In the genomic region with DNA sequence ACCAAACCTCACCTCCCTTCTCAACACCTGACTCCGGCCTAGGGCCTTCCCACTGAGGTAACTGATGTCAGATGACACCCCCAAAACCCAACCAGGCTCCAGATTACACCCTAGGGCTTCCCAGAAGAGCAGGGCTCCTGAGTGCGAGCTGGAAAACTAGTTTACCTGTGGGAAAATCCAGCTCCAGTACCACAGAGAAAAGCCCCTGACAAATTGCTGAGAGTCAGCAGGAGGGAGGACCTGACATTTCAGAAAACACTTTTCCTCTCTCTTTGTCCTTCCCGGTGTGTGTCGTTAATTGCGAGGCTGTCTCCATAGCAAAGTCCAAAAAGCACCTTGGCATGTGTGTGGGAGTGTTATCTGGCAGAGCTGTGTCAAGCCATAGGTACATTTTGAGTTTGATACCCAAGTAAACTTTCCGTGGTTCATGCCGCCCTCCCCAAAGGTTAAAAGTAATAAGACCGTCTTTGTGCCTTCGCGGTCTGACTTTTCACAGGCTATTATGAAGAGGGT, we compare ENCODE assay signal across 1 cellular context.
TF ChIP-seq lines count a peak whose summit lies in the region.

No MANE protein-coding gene starts in this region.

TF ChIP-seq in HepG2, 621 proteins besides CTCF, POLR2A, EP300 and RAD21 (continued from another document and continues in another):
- TF ChIP-seq, protein P1, sequence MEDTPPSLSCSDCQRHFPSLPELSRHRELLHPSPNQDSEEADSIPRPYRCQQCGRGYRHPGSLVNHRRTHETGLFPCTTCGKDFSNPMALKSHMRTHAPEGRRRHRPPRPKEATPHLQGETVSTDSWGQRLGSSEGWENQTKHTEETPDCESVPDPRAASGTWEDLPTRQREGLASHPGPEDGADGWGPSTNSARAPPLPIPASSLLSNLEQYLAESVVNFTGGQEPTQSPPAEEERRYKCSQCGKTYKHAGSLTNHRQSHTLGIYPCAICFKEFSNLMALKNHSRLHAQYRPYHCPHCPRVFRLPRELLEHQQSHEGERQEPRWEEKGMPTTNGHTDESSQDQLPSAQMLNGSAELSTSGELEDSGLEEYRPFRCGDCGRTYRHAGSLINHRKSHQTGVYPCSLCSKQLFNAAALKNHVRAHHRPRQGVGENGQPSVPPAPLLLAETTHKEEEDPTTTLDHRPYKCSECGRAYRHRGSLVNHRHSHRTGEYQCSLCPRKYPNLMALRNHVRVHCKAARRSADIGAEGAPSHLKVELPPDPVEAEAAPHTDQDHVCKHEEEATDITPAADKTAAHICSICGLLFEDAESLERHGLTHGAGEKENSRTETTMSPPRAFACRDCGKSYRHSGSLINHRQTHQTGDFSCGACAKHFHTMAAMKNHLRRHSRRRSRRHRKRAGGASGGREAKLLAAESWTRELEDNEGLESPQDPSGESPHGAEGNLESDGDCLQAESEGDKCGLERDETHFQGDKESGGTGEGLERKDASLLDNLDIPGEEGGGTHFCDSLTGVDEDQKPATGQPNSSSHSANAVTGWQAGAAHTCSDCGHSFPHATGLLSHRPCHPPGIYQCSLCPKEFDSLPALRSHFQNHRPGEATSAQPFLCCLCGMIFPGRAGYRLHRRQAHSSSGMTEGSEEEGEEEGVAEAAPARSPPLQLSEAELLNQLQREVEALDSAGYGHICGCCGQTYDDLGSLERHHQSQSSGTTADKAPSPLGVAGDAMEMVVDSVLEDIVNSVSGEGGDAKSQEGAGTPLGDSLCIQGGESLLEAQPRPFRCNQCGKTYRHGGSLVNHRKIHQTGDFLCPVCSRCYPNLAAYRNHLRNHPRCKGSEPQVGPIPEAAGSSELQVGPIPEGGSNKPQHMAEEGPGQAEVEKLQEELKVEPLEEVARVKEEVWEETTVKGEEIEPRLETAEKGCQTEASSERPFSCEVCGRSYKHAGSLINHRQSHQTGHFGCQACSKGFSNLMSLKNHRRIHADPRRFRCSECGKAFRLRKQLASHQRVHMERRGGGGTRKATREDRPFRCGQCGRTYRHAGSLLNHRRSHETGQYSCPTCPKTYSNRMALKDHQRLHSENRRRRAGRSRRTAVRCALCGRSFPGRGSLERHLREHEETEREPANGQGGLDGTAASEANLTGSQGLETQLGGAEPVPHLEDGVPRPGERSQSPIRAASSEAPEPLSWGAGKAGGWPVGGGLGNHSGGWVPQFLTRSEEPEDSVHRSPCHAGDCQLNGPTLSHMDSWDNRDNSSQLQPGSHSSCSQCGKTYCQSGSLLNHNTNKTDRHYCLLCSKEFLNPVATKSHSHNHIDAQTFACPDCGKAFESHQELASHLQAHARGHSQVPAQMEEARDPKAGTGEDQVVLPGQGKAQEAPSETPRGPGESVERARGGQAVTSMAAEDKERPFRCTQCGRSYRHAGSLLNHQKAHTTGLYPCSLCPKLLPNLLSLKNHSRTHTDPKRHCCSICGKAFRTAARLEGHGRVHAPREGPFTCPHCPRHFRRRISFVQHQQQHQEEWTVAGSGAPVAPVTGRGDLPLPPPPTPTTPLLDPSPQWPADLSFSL (CRISPR knock-in tag; IDR thresholded peaks at IDR 0.05): peak; percentile 23; the same call in 1 of the 2 replicates
- TF ChIP-seq ZBTB20 (CRISPR knock-in tag; IDR thresholded peaks at IDR 0.05; ENCODE audit: borderline replicate concordance, low read depth) (no peak), ZNF629 (CRISPR knock-in tag; conservative IDR thresholded peaks at IDR 0.05) (0 out of 2 replicates have a peak, but pooled peaks have one; percentile 7), ZNF563 (CRISPR knock-in tag; IDR thresholded peaks at IDR 0.05) (no peak), KLF11 (CRISPR knock-in tag; IDR thresholded peaks at IDR 0.05) (no peak), NR3C1 (CRISPR knock-in tag; IDR thresholded peaks at IDR 0.05) (no peak), KMT2B (CRISPR knock-in tag; IDR thresholded peaks at IDR 0.05) (no peak), ZNF772 (CRISPR knock-in tag; IDR thresholded peaks at IDR 0.05) (peak; percentile 32; the same call in 1 of the 2 replicates), SOX13 (IDR thresholded peaks at IDR 0.05) (no peak), SOX13 (CRISPR knock-in tag; conservative IDR thresholded peaks at IDR 0.05 in 1 of 2, IDR thresholded peaks at IDR 0.05 in 1 of 2) (peak in 1 of 2 experiments; percentile 50; a peak in 1 of 4 replicates), ADNP (CRISPR knock-in tag; IDR thresholded peaks at IDR 0.05) (no peak), SP4 (CRISPR knock-in tag; IDR thresholded peaks at IDR 0.05) (no peak), SAP130 (CRISPR knock-in tag; IDR thresholded peaks at IDR 0.05; ENCODE audit: low read depth) (no peak; the same call in 1 of the 2 replicates), ONECUT2 (CRISPR knock-in tag; IDR thresholded peaks at IDR 0.05) (no peak), ZNF678 (CRISPR knock-in tag; IDR thresholded peaks at IDR 0.05) (no peak), ZNF788 (CRISPR knock-in tag; IDR thresholded peaks at IDR 0.05; ENCODE audit: borderline replicate concordance) (no peak), ZNF251 (CRISPR knock-in tag; IDR thresholded peaks at IDR 0.05) (no peak), MIXL1 (CRISPR knock-in tag; IDR thresholded peaks at IDR 0.05) (0 out of 2 replicates have a peak, but pooled peaks have one; percentile 55)
- TF ChIP-seq, protein P2, sequence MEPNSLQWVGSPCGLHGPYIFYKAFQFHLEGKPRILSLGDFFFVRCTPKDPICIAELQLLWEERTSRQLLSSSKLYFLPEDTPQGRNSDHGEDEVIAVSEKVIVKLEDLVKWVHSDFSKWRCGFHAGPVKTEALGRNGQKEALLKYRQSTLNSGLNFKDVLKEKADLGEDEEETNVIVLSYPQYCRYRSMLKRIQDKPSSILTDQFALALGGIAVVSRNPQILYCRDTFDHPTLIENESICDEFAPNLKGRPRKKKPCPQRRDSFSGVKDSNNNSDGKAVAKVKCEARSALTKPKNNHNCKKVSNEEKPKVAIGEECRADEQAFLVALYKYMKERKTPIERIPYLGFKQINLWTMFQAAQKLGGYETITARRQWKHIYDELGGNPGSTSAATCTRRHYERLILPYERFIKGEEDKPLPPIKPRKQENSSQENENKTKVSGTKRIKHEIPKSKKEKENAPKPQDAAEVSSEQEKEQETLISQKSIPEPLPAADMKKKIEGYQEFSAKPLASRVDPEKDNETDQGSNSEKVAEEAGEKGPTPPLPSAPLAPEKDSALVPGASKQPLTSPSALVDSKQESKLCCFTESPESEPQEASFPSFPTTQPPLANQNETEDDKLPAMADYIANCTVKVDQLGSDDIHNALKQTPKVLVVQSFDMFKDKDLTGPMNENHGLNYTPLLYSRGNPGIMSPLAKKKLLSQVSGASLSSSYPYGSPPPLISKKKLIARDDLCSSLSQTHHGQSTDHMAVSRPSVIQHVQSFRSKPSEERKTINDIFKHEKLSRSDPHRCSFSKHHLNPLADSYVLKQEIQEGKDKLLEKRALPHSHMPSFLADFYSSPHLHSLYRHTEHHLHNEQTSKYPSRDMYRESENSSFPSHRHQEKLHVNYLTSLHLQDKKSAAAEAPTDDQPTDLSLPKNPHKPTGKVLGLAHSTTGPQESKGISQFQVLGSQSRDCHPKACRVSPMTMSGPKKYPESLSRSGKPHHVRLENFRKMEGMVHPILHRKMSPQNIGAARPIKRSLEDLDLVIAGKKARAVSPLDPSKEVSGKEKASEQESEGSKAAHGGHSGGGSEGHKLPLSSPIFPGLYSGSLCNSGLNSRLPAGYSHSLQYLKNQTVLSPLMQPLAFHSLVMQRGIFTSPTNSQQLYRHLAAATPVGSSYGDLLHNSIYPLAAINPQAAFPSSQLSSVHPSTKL (CRISPR knock-in tag; IDR thresholded peaks at IDR 0.05): peak; percentile 59
- TF ChIP-seq, protein P3, sequence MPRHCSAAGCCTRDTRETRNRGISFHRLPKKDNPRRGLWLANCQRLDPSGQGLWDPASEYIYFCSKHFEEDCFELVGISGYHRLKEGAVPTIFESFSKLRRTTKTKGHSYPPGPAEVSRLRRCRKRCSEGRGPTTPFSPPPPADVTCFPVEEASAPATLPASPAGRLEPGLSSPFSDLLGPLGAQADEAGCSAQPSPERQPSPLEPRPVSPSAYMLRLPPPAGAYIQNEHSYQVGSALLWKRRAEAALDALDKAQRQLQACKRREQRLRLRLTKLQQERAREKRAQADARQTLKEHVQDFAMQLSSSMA (CRISPR knock-in tag; IDR thresholded peaks at IDR 0.05): no peak
- TF ChIP-seq, protein P4, sequence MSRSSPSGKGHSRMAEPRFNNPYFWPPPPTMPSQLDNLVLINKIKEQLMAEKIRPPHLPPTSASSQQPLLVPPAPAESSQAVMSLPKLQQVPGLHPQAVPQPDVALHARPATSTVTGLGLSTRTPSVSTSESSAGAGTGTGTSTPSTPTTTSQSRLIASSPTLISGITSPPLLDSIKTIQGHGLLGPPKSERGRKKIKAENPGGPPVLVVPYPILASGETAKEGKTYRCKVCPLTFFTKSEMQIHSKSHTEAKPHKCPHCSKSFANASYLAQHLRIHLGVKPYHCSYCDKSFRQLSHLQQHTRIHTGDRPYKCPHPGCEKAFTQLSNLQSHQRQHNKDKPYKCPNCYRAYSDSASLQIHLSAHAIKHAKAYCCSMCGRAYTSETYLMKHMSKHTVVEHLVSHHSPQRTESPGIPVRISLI (CRISPR knock-in tag; IDR thresholded peaks at IDR 0.05; ENCODE audit: borderline replicate concordance): no peak
- TF ChIP-seq, protein P5, sequence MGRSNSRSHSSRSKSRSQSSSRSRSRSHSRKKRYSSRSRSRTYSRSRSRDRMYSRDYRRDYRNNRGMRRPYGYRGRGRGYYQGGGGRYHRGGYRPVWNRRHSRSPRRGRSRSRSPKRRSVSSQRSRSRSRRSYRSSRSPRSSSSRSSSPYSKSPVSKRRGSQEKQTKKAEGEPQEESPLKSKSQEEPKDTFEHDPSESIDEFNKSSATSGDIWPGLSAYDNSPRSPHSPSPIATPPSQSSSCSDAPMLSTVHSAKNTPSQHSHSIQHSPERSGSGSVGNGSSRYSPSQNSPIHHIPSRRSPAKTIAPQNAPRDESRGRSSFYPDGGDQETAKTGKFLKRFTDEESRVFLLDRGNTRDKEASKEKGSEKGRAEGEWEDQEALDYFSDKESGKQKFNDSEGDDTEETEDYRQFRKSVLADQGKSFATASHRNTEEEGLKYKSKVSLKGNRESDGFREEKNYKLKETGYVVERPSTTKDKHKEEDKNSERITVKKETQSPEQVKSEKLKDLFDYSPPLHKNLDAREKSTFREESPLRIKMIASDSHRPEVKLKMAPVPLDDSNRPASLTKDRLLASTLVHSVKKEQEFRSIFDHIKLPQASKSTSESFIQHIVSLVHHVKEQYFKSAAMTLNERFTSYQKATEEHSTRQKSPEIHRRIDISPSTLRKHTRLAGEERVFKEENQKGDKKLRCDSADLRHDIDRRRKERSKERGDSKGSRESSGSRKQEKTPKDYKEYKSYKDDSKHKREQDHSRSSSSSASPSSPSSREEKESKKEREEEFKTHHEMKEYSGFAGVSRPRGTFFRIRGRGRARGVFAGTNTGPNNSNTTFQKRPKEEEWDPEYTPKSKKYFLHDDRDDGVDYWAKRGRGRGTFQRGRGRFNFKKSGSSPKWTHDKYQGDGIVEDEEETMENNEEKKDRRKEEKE (IDR thresholded peaks at IDR 0.05): no peak
- TF ChIP-seq, protein P6, sequence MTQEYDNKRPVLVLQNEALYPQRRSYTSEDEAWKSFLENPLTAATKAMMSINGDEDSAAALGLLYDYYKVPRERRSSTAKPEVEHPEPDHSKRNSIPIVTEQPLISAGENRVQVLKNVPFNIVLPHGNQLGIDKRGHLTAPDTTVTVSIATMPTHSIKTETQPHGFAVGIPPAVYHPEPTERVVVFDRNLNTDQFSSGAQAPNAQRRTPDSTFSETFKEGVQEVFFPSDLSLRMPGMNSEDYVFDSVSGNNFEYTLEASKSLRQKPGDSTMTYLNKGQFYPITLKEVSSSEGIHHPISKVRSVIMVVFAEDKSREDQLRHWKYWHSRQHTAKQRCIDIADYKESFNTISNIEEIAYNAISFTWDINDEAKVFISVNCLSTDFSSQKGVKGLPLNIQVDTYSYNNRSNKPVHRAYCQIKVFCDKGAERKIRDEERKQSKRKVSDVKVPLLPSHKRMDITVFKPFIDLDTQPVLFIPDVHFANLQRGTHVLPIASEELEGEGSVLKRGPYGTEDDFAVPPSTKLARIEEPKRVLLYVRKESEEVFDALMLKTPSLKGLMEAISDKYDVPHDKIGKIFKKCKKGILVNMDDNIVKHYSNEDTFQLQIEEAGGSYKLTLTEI (CRISPR knock-in tag; conservative IDR thresholded peaks at IDR 0.05): no peak
- TF ChIP-seq, protein P7, sequence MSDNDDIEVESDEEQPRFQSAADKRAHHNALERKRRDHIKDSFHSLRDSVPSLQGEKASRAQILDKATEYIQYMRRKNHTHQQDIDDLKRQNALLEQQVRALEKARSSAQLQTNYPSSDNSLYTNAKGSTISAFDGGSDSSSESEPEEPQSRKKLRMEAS (IDR thresholded peaks at IDR 0.05): peak; percentile 57; the same call in 1 of the 2 replicates
- TF ChIP-seq, protein P8, sequence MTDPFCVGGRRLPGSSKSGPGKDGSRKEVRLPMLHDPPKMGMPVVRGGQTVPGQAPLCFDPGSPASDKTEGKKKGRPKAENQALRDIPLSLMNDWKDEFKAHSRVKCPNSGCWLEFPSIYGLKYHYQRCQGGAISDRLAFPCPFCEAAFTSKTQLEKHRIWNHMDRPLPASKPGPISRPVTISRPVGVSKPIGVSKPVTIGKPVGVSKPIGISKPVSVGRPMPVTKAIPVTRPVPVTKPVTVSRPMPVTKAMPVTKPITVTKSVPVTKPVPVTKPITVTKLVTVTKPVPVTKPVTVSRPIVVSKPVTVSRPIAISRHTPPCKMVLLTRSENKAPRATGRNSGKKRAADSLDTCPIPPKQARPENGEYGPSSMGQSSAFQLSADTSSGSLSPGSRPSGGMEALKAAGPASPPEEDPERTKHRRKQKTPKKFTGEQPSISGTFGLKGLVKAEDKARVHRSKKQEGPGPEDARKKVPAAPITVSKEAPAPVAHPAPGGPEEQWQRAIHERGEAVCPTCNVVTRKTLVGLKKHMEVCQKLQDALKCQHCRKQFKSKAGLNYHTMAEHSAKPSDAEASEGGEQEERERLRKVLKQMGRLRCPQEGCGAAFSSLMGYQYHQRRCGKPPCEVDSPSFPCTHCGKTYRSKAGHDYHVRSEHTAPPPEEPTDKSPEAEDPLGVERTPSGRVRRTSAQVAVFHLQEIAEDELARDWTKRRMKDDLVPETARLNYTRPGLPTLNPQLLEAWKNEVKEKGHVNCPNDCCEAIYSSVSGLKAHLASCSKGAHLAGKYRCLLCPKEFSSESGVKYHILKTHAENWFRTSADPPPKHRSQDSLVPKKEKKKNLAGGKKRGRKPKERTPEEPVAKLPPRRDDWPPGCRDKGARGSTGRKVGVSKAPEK (CRISPR knock-in tag; IDR thresholded peaks at IDR 0.05; ENCODE audit: borderline replicate concordance): no peak
